1 cellular context compared by ENCODE assay signal in the genomic region with DNA sequence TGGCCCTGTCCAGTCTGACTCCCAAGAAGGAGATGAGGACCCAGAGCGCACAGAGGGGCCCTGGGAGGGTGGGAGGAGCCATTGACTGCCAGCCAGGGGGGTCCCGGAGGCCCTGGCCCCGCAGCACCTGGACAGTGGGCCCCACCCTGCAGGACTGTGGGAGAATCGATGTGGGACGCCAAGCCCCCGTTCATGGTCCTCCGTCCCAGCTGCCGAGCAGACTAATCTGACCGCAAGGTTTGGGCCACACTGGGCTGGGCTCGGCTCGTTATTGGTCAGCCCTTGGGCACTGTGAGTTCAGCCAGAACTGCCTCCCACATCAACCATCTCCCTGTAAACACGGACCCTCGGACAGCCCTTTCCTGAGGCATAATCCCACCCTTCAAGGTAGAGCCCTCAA.
TF ChIP-seq lines count a peak whose summit lies in the region.

No MANE protein-coding gene starts in this region.

TF ChIP-seq in IMR-90, 13 proteins besides CTCF, POLR2A, EP300 and RAD21:
- no peak for TF ChIP-seq NFE2L2 (IDR thresholded peaks at IDR 0.05; ENCODE audit: low read depth, low read length)
- TF ChIP-seq CEBPB (IDR thresholded peaks at IDR 0.05; ENCODE audit: low read depth, low read length): no peak
- no peak for TF ChIP-seq FOS (IDR thresholded peaks at IDR 0.05; ENCODE audit: low read depth, low read length)
- TF ChIP-seq USF2 (IDR thresholded peaks at IDR 0.05; ENCODE audit: low read depth, low read length): no peak
- no peak for TF ChIP-seq MAZ (IDR thresholded peaks at IDR 0.05; ENCODE audit: borderline replicate concordance, low read depth, low read length)
